In the genomic region with DNA sequence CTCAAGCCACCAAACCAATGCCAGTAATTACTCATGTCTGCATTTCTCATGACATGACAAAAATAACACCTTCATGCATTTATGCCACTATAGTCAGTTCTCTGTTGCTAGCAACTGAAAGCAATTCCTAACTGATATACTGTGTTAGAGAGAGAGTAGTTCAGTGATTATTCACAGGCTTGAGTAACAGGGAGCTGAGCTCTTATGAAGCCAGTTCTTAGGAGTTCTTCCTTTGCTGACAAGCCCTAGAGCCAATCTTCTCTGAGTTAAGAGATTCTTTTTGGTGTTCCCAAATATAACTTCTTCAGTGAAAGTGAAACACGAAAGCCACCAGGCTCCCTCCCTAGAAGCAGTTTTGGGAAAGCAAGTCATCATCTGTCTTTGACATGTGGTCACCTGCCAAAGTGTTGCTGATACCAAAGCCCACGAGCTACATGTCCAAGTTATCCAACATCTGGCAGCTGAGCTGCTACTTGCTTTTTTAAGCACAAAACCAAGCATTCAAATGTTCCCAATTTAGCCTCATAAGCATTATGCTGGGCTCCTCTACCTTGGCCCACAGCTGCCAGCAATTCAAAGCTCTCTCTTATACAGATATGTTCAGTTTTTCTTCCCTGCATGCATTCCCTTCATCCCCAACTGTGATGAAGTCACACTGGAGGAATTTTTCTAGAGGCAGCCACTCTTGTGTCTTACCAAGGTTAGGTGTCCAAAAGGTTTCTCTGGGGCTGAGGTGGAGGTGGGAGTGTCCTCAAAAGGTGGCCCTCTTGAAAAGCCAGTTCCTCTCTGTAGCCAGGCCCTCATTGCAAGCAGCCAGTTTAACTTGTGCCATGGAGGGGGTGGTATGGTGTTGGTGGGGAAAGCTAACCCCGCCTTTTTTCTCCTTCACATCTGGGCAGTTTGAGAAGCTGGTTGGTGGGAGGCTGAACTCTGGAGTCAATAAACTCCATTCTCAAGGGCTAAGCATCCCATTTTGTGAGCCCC, we compare ENCODE assay signal across 13 cellular contexts.
DNase-seq lines count a peak whose midpoint lies in the region; ATAC-seq and TF ChIP-seq lines count a peak whose summit lies in the region.
"Had no signal": no experiment of that assay in that cellular context is flagged by ENCODE, and none has a peak within 500 bp of the region (broad histone marks: within the 10 kb centered on the region; RNA-seq: fewer than 3 reads in every experiment).

No MANE protein-coding gene starts in this region.

- H3K4ac ChIP-seq in neuronal stem cell (ENCODE audit: low read length) = no peak overlapping the region

- H3K4me1 ChIP-seq in neuronal stem cell (ENCODE audit: control insufficient read depth in 2 of 2, insufficient read depth in 1 of 2, low read depth in 1 of 2, low read length in 2 of 2) = no peaks in the 10 kb centered on the region

- H3K4me3 ChIP-seq in GM12865 (ENCODE audit: low read depth, low read length) (no peak overlapping the region), fibroblast of the aortic adventitia (ENCODE audit: low read depth, low read length) (peak overlapping the region; percentile 22), neuronal stem cell (ENCODE audit: low read length in 2 of 2) (no peak overlapping the region)

- H3K14ac ChIP-seq in neuronal stem cell (ENCODE audit: low read length) = no peak overlapping the region

- H3K27ac Mint-ChIP-seq in osteocyte (ENCODE audit: unreplicated experiment) = no peak overlapping the region
- H3K27ac Mint-ChIP-seq: activated T-cell treated with anti-CD3 and anti-CD28 coated beads, Interleukin-2, amount 50 U/mL, for 24 hours; CD4-positive, alpha-beta memory T cell had no signal

- no peak overlapping the region for H4K91ac ChIP-seq in neuronal stem cell (ENCODE audit: low read depth, low read length, poor library complexity)

- H3K18ac ChIP-seq in neuronal stem cell (ENCODE audit: low read length) = no peak overlapping the region

- no peaks in the 10 kb centered on the region for H3K9me3 Mint-ChIP-seq in osteocyte (ENCODE audit: unreplicated experiment)
- H3K9me3 Mint-ChIP-seq: activated T-cell treated with anti-CD3 and anti-CD28 coated beads, Interleukin-2, amount 50 U/mL, for 24 hours; CD4-positive, alpha-beta memory T cell had no signal

- H2BK120ac ChIP-seq in neuronal stem cell (ENCODE audit: low read depth, low read length) = no peak overlapping the region

- H4K8ac ChIP-seq in neuronal stem cell (ENCODE audit: low read depth, low read length) = no peak overlapping the region

- no peak overlapping the region for H2AFZ ChIP-seq in neuronal stem cell (ENCODE audit: low read length)

- no peak overlapping the region for H2BK5ac ChIP-seq in neuronal stem cell (ENCODE audit: low read length)

- DNase-seq in GM12865 (ENCODE audit: low read depth) = peak; percentile 17
- DNase-seq in RPMI8226 = peak; percentile 87
- DNase-seq in fibroblast of the aortic adventitia (ENCODE audit: low read depth) = peak; percentile 92
- peak; percentile 23 for DNase-seq in osteocyte (ENCODE audit: extremely low spot score, unreplicated experiment)
- DNase-seq in neuronal stem cell (ENCODE audit: low spot score) = no peak
- DNase-seq in DMS79 treated with DMSO at 0.1 percent for 48 hours (lab: John Stamatoyannopoulos, UW) = no peak
- no peak for DNase-seq in stimulated activated CD4-positive, alpha-beta T cell treated with anti-CD3 and anti-CD28 coated beads, Interleukin-15, amount 100 ng/mL, for 24 hours
- DNase-seq: activated T-cell treated with anti-CD3 and anti-CD28 coated beads, Interleukin-2, amount 50 U/mL, for 24 hours; CD4-positive, alpha-beta memory T cell; kidney; NCI-H510A treated with DMSO at 0.1 percent for 48 hours; T-helper 2 cell had no signal

- no peak overlapping the region for H2AK5ac ChIP-seq in neuronal stem cell (ENCODE audit: low read depth, low read length)

- no peaks in the 10 kb centered on the region for H3K9me3 ChIP-seq in neuronal stem cell (replicated peaks in 1 of 2; ENCODE audit: control insufficient read depth in 2 of 2, insufficient read depth in 1 of 2, low read depth in 1 of 2, low read length in 2 of 2)

- ATAC-seq in HG02938 (IDR thresholded peaks at IDR 0.05; ENCODE audit: unreplicated experiment) = no peak

- H3K4me1 Mint-ChIP-seq in osteocyte (ENCODE audit: unreplicated experiment) = peaks cover 7% of the 10 kb centered on the region
- H3K4me1 Mint-ChIP-seq: CD4-positive, alpha-beta memory T cell had no signal

- no peaks in the 10 kb centered on the region for H3K36me3 Mint-ChIP-seq in osteocyte (ENCODE audit: unreplicated experiment)
- H3K36me3 Mint-ChIP-seq: CD4-positive, alpha-beta memory T cell had no signal

- TF ChIP-seq CTCF in GM12865 (IDR thresholded peaks at IDR 0.05; ENCODE audit: insufficient read depth, low read depth, low read length, missing control alignments) = no peak
- no peak for TF ChIP-seq CTCF in fibroblast of the aortic adventitia (IDR thresholded peaks at IDR 0.05; ENCODE audit: insufficient read depth, low read length)
- no peak for TF ChIP-seq CTCF in osteocyte (IDR thresholded peaks at IDR 0.05)

- H3K4me3 Mint-ChIP-seq in osteocyte (ENCODE audit: unreplicated experiment) = no peak overlapping the region
- H3K4me3 Mint-ChIP-seq: activated T-cell treated with anti-CD3 and anti-CD28 coated beads, Interleukin-2, amount 50 U/mL, for 24 hours; CD4-positive, alpha-beta memory T cell had no signal

- WGBS in neuronal stem cell (ENCODE audit: extremely low coverage in 2 of 2, insufficient read length in 2 of 2, insufficient replicate concordance in 1 of 2), 2 donors = no CpG with 5 or more reads among the region's 3 CpGs

- H3K27ac ChIP-seq in neuronal stem cell (replicated peaks; ENCODE audit: low read length) = no peak overlapping the region

- H3K27me3 ChIP-seq in neuronal stem cell (ENCODE audit: control insufficient read depth in 3 of 3, insufficient read depth in 3 of 3, low read depth in 1 of 3, low read length in 3 of 3) = peaks cover 0 to 18% (median 0%) of the 10 kb centered on the region in 3 experiments

- no peaks in the 10 kb centered on the region for H3K36me3 ChIP-seq in neuronal stem cell (replicated peaks in 1 of 2; ENCODE audit: control insufficient read depth in 2 of 2, insufficient read depth in 2 of 2, low read length in 2 of 2)

- H2BK12ac ChIP-seq in neuronal stem cell (ENCODE audit: low read length) = no peak overlapping the region

- H3K27me3 Mint-ChIP-seq in osteocyte (ENCODE audit: unreplicated experiment) = no peaks in the 10 kb centered on the region

- H3K4me2 ChIP-seq in neuronal stem cell (ENCODE audit: insufficient read depth, low read length, poor library complexity, severe bottlenecking) = no peak overlapping the region

- H2BK15ac ChIP-seq in neuronal stem cell (ENCODE audit: low read length) = no peak overlapping the region

- no peak overlapping the region for H3K9ac ChIP-seq in neuronal stem cell (ENCODE audit: low read depth, low read length, poor library complexity)

- H3K23ac ChIP-seq in neuronal stem cell (ENCODE audit: low read depth, low read length, poor library complexity) = no peak overlapping the region

- H3K79me1 ChIP-seq in neuronal stem cell (ENCODE audit: low read depth, low read length) = no peaks in the 10 kb centered on the region

Comparison
In these comparisons a context has a peak if more than half of its experiments do, and no peak if none do; other contexts are left out.
1. DNase-seq: peak in GM12865 (single experiment), RPMI8226 (single experiment), fibroblast of the aortic adventitia (single experiment) and osteocyte (single experiment); none in neuronal stem cell (single experiment), DMS79 treated with DMSO at 0.1 percent for 48 hours (single experiment) and stimulated activated CD4-positive, alpha-beta T cell treated with anti-CD3 and anti-CD28 coated beads, Interleukin-15, amount 100 ng/mL, for 24 hours (single experiment).